Comparison of ENCODE assay signal across 23 cellular contexts in genomic region chr7:12136545-12136944, GRCh38.
DNase-seq lines count a peak whose midpoint lies in the region; ATAC-seq, FAIRE-seq and TF ChIP-seq lines count a peak whose summit lies in the region.
"Had no signal": no experiment of that assay in that cellular context is flagged by ENCODE, and none has a peak within 500 bp of the region (broad histone marks: within the 10 kb centered on the region; RNA-seq: fewer than 3 reads in every experiment).

No MANE protein-coding gene starts in this region.

- H3K36me3 ChIP-seq in HEK293 (ENCODE audit: control insufficient read depth in 2 of 2, insufficient read depth in 1 of 2, low read length in 2 of 2) = no peaks in the 10 kb centered on the region
- H3K36me3 ChIP-seq in K562 (ENCODE audit: control insufficient read depth, insufficient read depth, low read length) = no peaks in the 10 kb centered on the region
- no peaks in the 10 kb centered on the region for H3K36me3 ChIP-seq in mesodermal cell (ENCODE audit: control insufficient read depth, insufficient read depth, low read length)
- no peaks in the 10 kb centered on the region for H3K36me3 ChIP-seq in thyroid gland
- H3K36me3 ChIP-seq: BLaER1 treated with 17β-estradiol and CSF1 and Interleukin-3, amounts not matched to agents 10 nM and 100 nM had no signal

- no peak for TF ChIP-seq RAD21 in A549 (conservative IDR thresholded peaks at IDR 0.05 in 1 of 2, IDR thresholded peaks at IDR 0.05 in 1 of 2)
- no peak for TF ChIP-seq RAD21 in K562 (CRISPR knock-in tag; conservative IDR thresholded peaks at IDR 0.05 in 1 of 2, IDR thresholded peaks at IDR 0.05 in 1 of 2)

- H3K9me1 ChIP-seq in K562 (ENCODE audit: control insufficient read depth, insufficient read depth, low read length) = no peaks in the 10 kb centered on the region

- intact Hi-C loops in K562 (cut with micrococcal nuclease) = no loop called here
- intact Hi-C loops in thyroid gland (cut with DNase I) = no loop called here

- CTCF ChIA-PET in A549 (lab: Yijun Ruan, JAX) = interaction anchor here (0.6 to 1.7 kb wide), 2 partner anchors 10 to 354 kb away, joined by 3 read pairs; no protein-coding TSS in a partner anchor
- CTCF ChIA-PET in HEK293 (lab: Yijun Ruan, JAX) = no interaction called here
- CTCF ChIA-PET in K562 (lab: Yijun Ruan, JAX; ENCODE audit: low intra/inter-chr PET ratio) = no interaction called here

- in situ Hi-C loops in K562 (cut with MboI) = no loop called here

- ATAC-seq in A549 (no peak), K562 (no peak), GM21576 (IDR thresholded peaks at IDR 0.05; ENCODE audit: unreplicated experiment) (no peak)
- ATAC-seq: CD8-positive, alpha-beta T cell; GM12878 had no signal

- H3K27me3 ChIP-seq in K562 (ENCODE audit: control insufficient read depth in 2 of 2, insufficient read depth in 2 of 2, low read length in 2 of 2) = no peaks in the 10 kb centered on the region
- H3K27me3 ChIP-seq in thyroid gland = no peaks in the 10 kb centered on the region
- H3K27me3 ChIP-seq: BLaER1 treated with 17β-estradiol and CSF1 and Interleukin-3, amounts not matched to agents 10 nM and 100 nM had no signal

- no peak overlapping the region for H3K9ac ChIP-seq in K562 (ENCODE audit: insufficient read depth in 1 of 2, low read depth in 2 of 2, low read length in 2 of 2)
- H3K9ac ChIP-seq: BLaER1 treated with 17β-estradiol and CSF1 and Interleukin-3, amounts not matched to agents 10 nM and 100 nM had no signal

- no peak overlapping the region for H2AFZ ChIP-seq in K562 (ENCODE audit: low read depth, low read length)

- FAIRE-seq in A549 (lab: Jason Lieb, UNC) = no peak
- no peak for FAIRE-seq in K562 (lab: Jason Lieb, UNC)
- FAIRE-seq: A204.1, D721Med, GM12878, GM12892, GM18507 had no signal

- no peaks in the 10 kb centered on the region for H4K20me1 ChIP-seq in K562 (replicated peaks; ENCODE audit: control insufficient read depth, insufficient read depth, low read length)
- H4K20me1 ChIP-seq: BLaER1 treated with 17β-estradiol and CSF1 and Interleukin-3, amounts not matched to agents 10 nM and 100 nM had no signal

- H3K27ac ChIP-seq in A549 (peak overlapping the region; percentile 29 to 42; a peak in 3 of 6 replicates), HEK293 (ENCODE audit: extremely low read depth, low read depth, low read length) (no peak overlapping the region), K562 (ENCODE audit: extremely low read depth, low read depth, low read length) (no peak overlapping the region), mesodermal cell (ENCODE audit: low read depth, low read length, severe bottlenecking) (peak overlapping the region; percentile 11), thyroid gland (no peak overlapping the region)
- H3K27ac ChIP-seq: BLaER1 treated with 17β-estradiol and CSF1 and Interleukin-3, amounts not matched to agents 10 nM and 100 nM; C4-2B had no signal

- H3K9me3 ChIP-seq in A549 = 0 out of 3 replicates have a peak, but pooled peaks cover 3% of the 10 kb centered on the region
- H3K9me3 ChIP-seq in HEK293 (ENCODE audit: control insufficient read depth, insufficient read depth, low read depth, low read length) = no peaks in the 10 kb centered on the region
- H3K9me3 ChIP-seq in K562 (replicated peaks; ENCODE audit: control insufficient read depth, insufficient read depth, low read depth, low read length) = no peaks in the 10 kb centered on the region
- no peaks in the 10 kb centered on the region for H3K9me3 ChIP-seq in mesodermal cell (ENCODE audit: control insufficient read depth, low read length)
- H3K9me3 ChIP-seq in thyroid gland = no peaks in the 10 kb centered on the region

- no peak for TF ChIP-seq CTCF in A549 (IDR thresholded peaks at IDR 0.05)
- no peak for TF ChIP-seq CTCF in HEK293 (tag by site-specific recombination; IDR thresholded peaks at IDR 0.05)
- no peak for TF ChIP-seq CTCF in K562 (IDR thresholded peaks at IDR 0.05 in 2 of 3, conservative IDR thresholded peaks at IDR 0.05 in 1 of 3; ENCODE audit: insufficient read depth in 2 of 3, low read depth in 1 of 3, low read length in 3 of 3)
- no peak for TF ChIP-seq CTCF in thyroid gland (IDR thresholded peaks at IDR 0.05)
- no peak for TF ChIP-seq CTCF in GM10266 (IDR thresholded peaks at IDR 0.05; ENCODE audit: control insufficient read depth, insufficient read depth, low read depth, missing control alignments)

- peaks cover 38% of the 10 kb centered on the region for H3K4me1 ChIP-seq in A549
- H3K4me1 ChIP-seq in HEK293 (ENCODE audit: control insufficient read depth, insufficient read depth, low read length) = no peaks in the 10 kb centered on the region
- H3K4me1 ChIP-seq in K562 (replicated peaks in 1 of 2; ENCODE audit: control insufficient read depth in 2 of 2, insufficient read depth in 2 of 2, low read length in 2 of 2) = no peaks in the 10 kb centered on the region
- H3K4me1 ChIP-seq in mesodermal cell (ENCODE audit: control insufficient read depth, insufficient read depth, low read length, poor library complexity, severe bottlenecking) = peaks cover 4% of the 10 kb centered on the region
- H3K4me1 ChIP-seq in thyroid gland = no peaks in the 10 kb centered on the region
- H3K4me1 ChIP-seq: BLaER1 treated with 17β-estradiol and CSF1 and Interleukin-3, amounts not matched to agents 10 nM and 100 nM; Caco-2 had no signal

- DNase-seq in A549 (ENCODE audit: low read depth in 1 of 2, low spot score in 1 of 2) (no peak), K562 (ENCODE audit: extremely low read depth in 1 of 4, low spot score in 3 of 4) (no peak), kidney tubule cell (ENCODE audit: low spot score) (no peak), thyroid gland (no peak), GM10266 (ENCODE audit: extremely low spot score) (no peak)
- DNase-seq: 8988T; AML-193; Caco-2; Calu3; CD4-positive, alpha-beta T cell; CD8-positive, alpha-beta T cell; DMS79 treated with DMSO at 0.1 percent for 48 hours; GF-D8 had no signal

- POLR2A ChIA-PET in A549 (lab: Yijun Ruan, JAX) = interaction anchor here (2.1 kb wide), 1 partner anchor 74 kb away, joined by 6 read pairs; the partner anchor contains the start of gene TMEM106B
- POLR2A ChIA-PET in HEK293 (lab: Yijun Ruan, JAX) = interaction anchor here (0.5 kb wide), 1 partner anchor 428 kb away, joined by 4 read pairs; no protein-coding TSS in a partner anchor
- POLR2A ChIA-PET in K562 (lab: Yijun Ruan, JAX) = no interaction called here

- H3K79me2 ChIP-seq in K562 (ENCODE audit: control insufficient read depth, insufficient read depth, low read length) = no peaks in the 10 kb centered on the region

- H3K4me3 ChIP-seq in A549 = no peak overlapping the region
- H3K4me3 ChIP-seq in HEK293 (ENCODE audit: low read depth, low read length) = no peak overlapping the region
- no peak overlapping the region for H3K4me3 ChIP-seq in K562
- H3K4me3 ChIP-seq in mesodermal cell (ENCODE audit: extremely low read depth, insufficient read depth, low read length, poor library complexity, severe bottlenecking) = no peak overlapping the region
- H3K4me3 ChIP-seq in thyroid gland (replicated peaks in 1 of 3) = no peak overlapping the region
- H3K4me3 ChIP-seq: BLaER1 treated with 17β-estradiol and CSF1 and Interleukin-3, amounts not matched to agents 10 nM and 100 nM; GM12878 had no signal

- peak overlapping the region; percentile 48 for H3K4me2 ChIP-seq in A549
- H3K4me2 ChIP-seq in K562 (ENCODE audit: insufficient read depth, low read length) = no peak overlapping the region
- H3K4me2 ChIP-seq: BLaER1 treated with 17β-estradiol and CSF1 and Interleukin-3, amounts not matched to agents 10 nM and 100 nM had no signal

- BruUV-seq in K562 (replicated peaks; lab: Mats Ljungman, UMichigan) = no TSS peak

- TF ChIP-seq EP300 in A549 (IDR thresholded peaks at IDR 0.05) = no peak
- no peak for TF ChIP-seq EP300 in K562 (IDR thresholded peaks at IDR 0.05; ENCODE audit: low read length)

- TF ChIP-seq POLR2A in A549 (IDR thresholded peaks at IDR 0.05; ENCODE audit: low read length) (no peak), K562 (conservative IDR thresholded peaks at IDR 0.05) (no peak), thyroid gland (IDR thresholded peaks at IDR 0.05) (no peak)

TF ChIP-seq in A549, 52 proteins besides CTCF, POLR2A, EP300 and RAD21 (continues in another document):
- TF ChIP-seq BCL3 (IDR thresholded peaks at IDR 0.05) = no peak

TF ChIP-seq in HEK293, 187 proteins besides CTCF, POLR2A, EP300 and RAD21 (continues in another document):
- no peak for TF ChIP-seq KLF17 (tag by site-specific recombination; IDR thresholded peaks at IDR 0.05)

TF ChIP-seq in K562, 482 proteins besides CTCF, POLR2A, EP300 and RAD21:
- no peak for TF ChIP-seq NCOA1 (IDR thresholded peaks at IDR 0.05; ENCODE audit: low read depth)
- TF ChIP-seq MLLT1 (IDR thresholded peaks at IDR 0.05) = no peak
- no peak for TF ChIP-seq ZNF583 (CRISPR knock-in tag; IDR thresholded peaks at IDR 0.05)
- peak; percentile 47; the same call in 1 of the 2 replicates for TF ChIP-seq ATF3 (IDR thresholded peaks at IDR 0.05)
- no peak for TF ChIP-seq ATF3 (CRISPR knock-in tag; conservative IDR thresholded peaks at IDR 0.05)

Comparison
In these comparisons a context has a peak if more than half of its experiments do, and no peak if none do; other contexts are left out.
1. H3K27ac ChIP-seq: peak in A549 (2 of 2) and mesodermal cell (single experiment); none in HEK293 (single experiment), K562 (single experiment) and thyroid gland (0 of 3).